In genomic region chr6:39260451-39260850, GRCh38 we compare ENCODE assay signal across 29 cellular contexts. TPM values are rescaled to one million over a fixed set of nuclear protein-coding genes. Genes with fewer than 3 reads are reported as not detected.
"Had no signal": no experiment of that assay in that cellular context is flagged by ENCODE, and none has a peak within 500 bp of the region (broad histone marks: within the 10 kb centered on the region; RNA-seq: fewer than 3 reads in every experiment).

No MANE protein-coding gene starts in this region.

- H3K27ac ChIP-seq: ascending aorta, colonic mucosa, dorsolateral prefrontal cortex, hepatocyte, left ventricle myocardium inferior, sigmoid colon, thoracic aorta, upper lobe of left lung, WERI-Rb-1 had no signal

- ATAC-seq: activated CD8-positive, alpha-beta memory T cell treated with anti-CD3 and anti-CD28 coated beads, Interleukin-2, amount 10 ng/mL, durations not matched to agents 7 days and 5 days; activated CD8-positive, alpha-beta T cell treated with anti-CD3 and anti-CD28 coated beads for 36 hours; effector memory CD8-positive, alpha-beta T cell; esophagus mucosa; natural killer cell had no signal

- H3K36me3 ChIP-seq: ascending aorta, colonic mucosa, left ventricle myocardium inferior, sigmoid colon, thoracic aorta, upper lobe of left lung, WERI-Rb-1 had no signal

- H3K4me1 ChIP-seq: ascending aorta, colonic mucosa, left ventricle myocardium inferior, sigmoid colon, upper lobe of left lung had no signal

- DNase-seq: activated CD4-positive, alpha-beta T cell treated with anti-CD3 and anti-CD28 coated beads, Interleukin-2, amount 10 ng/mL, durations not matched to agents 7 days and 5 days; activated CD4-positive, CD25-positive, alpha-beta regulatory T cell treated with anti-CD3 and anti-CD28 coated beads, Interleukin-2, amount 50 U/mL, for 72 hours; activated CD8-positive, alpha-beta memory T cell treated with anti-CD3 and anti-CD28 coated beads, Interleukin-2, amount 10 ng/mL, durations not matched to agents 7 days and 5 days; activated CD8-positive, alpha-beta T cell treated with anti-CD3 and anti-CD28 coated beads for 36 hours; activated gamma-delta T cell treated with Interleukin-2 at 50 U/mL for 16 hours; colonic mucosa; dorsolateral prefrontal cortex; effector memory CD8-positive, alpha-beta T cell; glutamatergic neuron; immature natural killer cell; kidney glomerular epithelial cell; left ventricle myocardium inferior; midbrain; natural killer cell; retina; sigmoid colon; stimulated activated CD4-positive, alpha-beta T cell treated with anti-CD3 and anti-CD28 coated beads, Interleukin-2, amount 100 ng/mL, for 48 hours; stimulated activated CD8-positive, alpha-beta memory T cell treated with anti-CD3 and anti-CD28 coated beads, Interleukin-4, amount 100 ng/mL, for 48 hours; stimulated activated naive CD4-positive, alpha-beta T cell; T-helper 2 cell; upper lobe of left lung; WERI-Rb-1 had no signal

- H3K27me3 ChIP-seq: ascending aorta, colonic mucosa, upper lobe of left lung had no signal

- H3K4me3 ChIP-seq: ascending aorta, colonic mucosa, dorsolateral prefrontal cortex, hepatocyte, left ventricle myocardium inferior, sigmoid colon, thoracic aorta, upper lobe of left lung had no signal

- H3K9me3 ChIP-seq: ascending aorta, colonic mucosa, left ventricle myocardium inferior, sigmoid colon, thoracic aorta, upper lobe of left lung had no signal

RNA-seq across cellular contexts. Expression of gene KCNK5, which starts 31.2 kb away (rescaled TPM):
- total RNA-seq: endothelial cell of umbilical vein, osteoblast had no signal
- polyA plus RNA-seq: endothelial cell of umbilical vein had no signal

RNA-seq across cellular contexts. Expression of gene KCNK17, which starts 53.8 kb away (rescaled TPM):
- total RNA-seq: activated CD4-positive, alpha-beta T cell treated with anti-CD3 and anti-CD28 coated beads, Interleukin-2, amount 10 ng/mL, durations not matched to agents 7 days and 5 days; activated CD8-positive, alpha-beta memory T cell treated with anti-CD3 and anti-CD28 coated beads, Interleukin-2, amount 10 ng/mL, durations not matched to agents 7 days and 5 days; activated CD8-positive, alpha-beta T cell treated with anti-CD3 and anti-CD28 coated beads for 36 hours; ascending aorta; colonic mucosa; endothelial cell of umbilical vein; hepatocyte; lung microvascular endothelial cell; osteoblast had no signal
- polyA plus RNA-seq: endothelial cell of umbilical vein, hepatocyte had no signal
